ENCODE assay signal across 9 cellular contexts in genomic region chr2:186543561-186544131, GRCh38. TPM values are rescaled to one million over a fixed set of nuclear protein-coding genes. Genes with fewer than 3 reads are reported as not detected.
A peak's percentile ranks its signal among the peaks of the same experiment; 100 is the strongest.
DNase-seq lines count a peak whose midpoint lies in the region; ATAC-seq, FAIRE-seq and TF ChIP-seq lines count a peak whose summit lies in the region.
"Had no signal": no experiment of that assay in that cellular context is flagged by ENCODE, and none has a peak within 500 bp of the region (broad histone marks: within the 10 kb centered on the region; RNA-seq: fewer than 3 reads in every experiment).

No MANE protein-coding gene starts in this region.

- no peak for FAIRE-seq in HepG2 (lab: Jason Lieb, UNC)
- FAIRE-seq in D721Med (lab: Jason Lieb, UNC): no peak

- no peak for TF ChIP-seq RAD21 in HepG2 (CRISPR knock-in tag; IDR thresholded peaks at IDR 0.05)

- H3K4me1 ChIP-seq in HUES64 (ENCODE audit: insufficient read depth, low read length): peaks cover 59% of the 10 kb centered on the region
- H3K4me1 ChIP-seq in HepG2 (ENCODE audit: insufficient read depth, low read length): peaks cover 54% of the 10 kb centered on the region
- peaks cover 0 to 18% (median 8%) of the 10 kb centered on the region in 4 donors for H3K4me1 ChIP-seq in transverse colon

- peak; percentile 16; the same call in 1 of the 3 replicates for ATAC-seq in HepG2
- ATAC-seq in HG02938 (IDR thresholded peaks at IDR 0.05; ENCODE audit: unreplicated experiment): no peak

- BruUV-seq in HepG2 (replicated peaks; lab: Mats Ljungman, UMichigan): TSS peak; percentile 85

- intact Hi-C loops in HepG2 (cut with micrococcal nuclease; ENCODE audit: unreplicated experiment): loop anchor here (1.0 kb wide), 1 partner anchor 18 kb away; no protein-coding TSS in a partner anchor
- intact Hi-C loops in transverse colon (cut with DNase I; ENCODE audit: low total_unique reads): no loop called here

- WGBS in HUES64: 83% methylated on average over 2 of the region's 3 CpGs
- WGBS in HepG2 (ENCODE audit: low lambda C conversion rate): 85% methylated on average over 3 of the region's 3 CpGs
- 68 to 77% methylated on average over 3 of the region's 3 CpGs for WGBS in transverse colon (ENCODE audit: low coverage in 1 of 2), 2 donors

- in situ Hi-C loops in HepG2 (cut with HindIII; ENCODE audit: extremely low pct_ligation_motif_present, low pct_unique_long_range_greater_than_20kb): no loop called here
- in situ Hi-C loops in transverse colon (cut with MboI; ENCODE audit: low pct_ligation_motif_present in 1 of 4, low pct_unique_long_range_greater_than_20kb in 1 of 4, low sequenced_read_pairs in 3 of 4): no loop called here

- peak overlapping the region; percentile 9 for H2AFZ ChIP-seq in HepG2 (ENCODE audit: low read length)

- H3K27ac ChIP-seq in HUES64 (ENCODE audit: low read depth, low read length): peak overlapping the region; percentile 80
- H3K27ac ChIP-seq in HepG2 (ENCODE audit: extremely low read length, insufficient read depth, low read length): peak overlapping the region; percentile 53
- H3K27ac ChIP-seq in transverse colon: peak overlapping the region; percentile 33 to 57 (median 52)

- no peaks in the 10 kb centered on the region for H3K9me3 ChIP-seq in HUES64 (ENCODE audit: insufficient read depth, low read depth, low read length)
- no peaks in the 10 kb centered on the region for H3K9me3 ChIP-seq in HepG2 (ENCODE audit: low read length)
- H3K9me3 ChIP-seq in transverse colon: no peaks in the 10 kb centered on the region

- TF ChIP-seq POLR2A in HepG2 (IDR thresholded peaks at IDR 0.05; ENCODE audit: insufficient read depth in 1 of 2, low read depth in 2 of 2, low read length in 2 of 2) (no peak), transverse colon (IDR thresholded peaks at IDR 0.05) (no peak)

- H3K36me3 ChIP-seq in HUES64 (ENCODE audit: insufficient read depth, low read length): no peaks in the 10 kb centered on the region
- H3K36me3 ChIP-seq in HepG2 (replicated peaks in 1 of 2; ENCODE audit: control insufficient read depth in 1 of 2, insufficient read depth in 2 of 2, low read length in 2 of 2): no peaks in the 10 kb centered on the region
- H3K36me3 ChIP-seq in transverse colon: no peaks in the 10 kb centered on the region

- TF ChIP-seq EP300 in HepG2 (IDR thresholded peaks at IDR 0.05; ENCODE audit: low read depth in 2 of 2, low read length in 2 of 2): no peak
- no peak for TF ChIP-seq EP300 in HepG2 (CRISPR knock-in tag; IDR thresholded peaks at IDR 0.05; ENCODE audit: borderline replicate concordance)
- TF ChIP-seq EP300 in transverse colon (IDR thresholded peaks at IDR 0.05; ENCODE audit: low read depth): no peak

- H4K20me1 ChIP-seq in HepG2 (ENCODE audit: insufficient read depth, low read length): no peaks in the 10 kb centered on the region

- TF ChIP-seq CTCF in HepG2 (CRISPR knock-in tag; IDR thresholded peaks at IDR 0.05) (no peak), transverse colon (IDR thresholded peaks at IDR 0.05) (no peak), D721Med (IDR thresholded peaks at IDR 0.05; ENCODE audit: insufficient read depth, missing control alignments) (no peak)

- CTCF ChIA-PET in HepG2 (lab: Yijun Ruan, JAX; ENCODE audit: low intra/inter-chr PET ratio, low total read pairs): no interaction called here

- H3K27me3 ChIP-seq in HUES64 (ENCODE audit: insufficient read depth, low read length) (no peaks in the 10 kb centered on the region), HepG2 (ENCODE audit: control insufficient read depth in 1 of 2, insufficient read depth in 2 of 2, low read length in 2 of 2) (no peaks in the 10 kb centered on the region), transverse colon (no peaks in the 10 kb centered on the region)

- POLR2A ChIA-PET in HepG2 (lab: Yijun Ruan, JAX): interaction anchor here (1.2 to 2.2 kb wide), 4 partner anchors 10 to 58 kb away, joined by 3 to 12 read pairs (median 4); partner anchors contain the start of genes ITGAV and ZC3H15

- H3K4me3 ChIP-seq in HUES64 (ENCODE audit: low read length) (no peak overlapping the region), HepG2 (replicated peaks in 1 of 3; ENCODE audit: insufficient read depth in 1 of 3, low read depth in 2 of 3, low read length in 3 of 3) (no peak overlapping the region; a peak in 1 of 6 replicates), transverse colon (no peak overlapping the region)

- no peaks in the 10 kb centered on the region for H3K79me2 ChIP-seq in HepG2 (ENCODE audit: insufficient read depth, low read length)

- DNase-seq in cerebellar cortex (ENCODE audit: low spot score) (peak; percentile 52), HepG2 (ENCODE audit: low spot score) (no peak), transverse colon (no peak), RPMI8226 (no peak), D721Med (ENCODE audit: insufficient read length, low spot score) (no peak)
- DNase-seq: head of caudate nucleus, NCI-H510A had no signal

- H3K9ac ChIP-seq in HUES64 (ENCODE audit: low read depth, low read length) (peak overlapping the region; percentile 45; the same call in 1 of the 2 replicates), HepG2 (ENCODE audit: insufficient read depth, low read depth, low read length) (peak overlapping the region; percentile 38)

- H3K4me2 ChIP-seq in HepG2 (ENCODE audit: low read depth, low read length): peak overlapping the region; percentile 49

TF ChIP-seq in HepG2, 621 proteins besides CTCF, POLR2A, EP300 and RAD21 (continues in another document):
- no peak for TF ChIP-seq RFX1 (IDR thresholded peaks at IDR 0.05)

RNA-seq across cellular contexts. Expression of gene ITGAV, which starts 46.2 kb away (rescaled TPM):
- 23.9 TPM for polyA plus RNA-seq in HUES64 (2013, experiment 1 of 2)
- polyA plus RNA-seq in HUES64 (2013, experiment 2 of 2): 30.7 TPM
- 35.8 and 60.4 TPM in 2 replicates for total RNA-seq in HepG2 (2016; rRNA removed; fragmentation: Illumina TruSeq; extraction: Trizol)
- 3.7 and 6.3 TPM in 2 replicates for total RNA-seq in HepG2 (2016; cell fraction: cytosol; rRNA removed; fragmentation: Illumina TruSeq; extraction: Trizol; ENCODE audit: low read depth)
- total RNA-seq in HepG2 (2016; cell fraction: insoluble cytoplasmic fraction; rRNA removed; fragmentation: Illumina TruSeq; extraction: Trizol): 33.3 and 58.5 TPM in 2 replicates
- 7.7 and 8.2 TPM in 2 replicates for total RNA-seq in HepG2 (2016; cell fraction: membrane; rRNA removed; fragmentation: Illumina TruSeq; extraction: Trizol)
- total RNA-seq in HepG2 (2016; cell fraction: nucleus; rRNA removed; fragmentation: Illumina TruSeq; extraction: Trizol): 74.9 and 86.9 TPM in 2 replicates
- polyA plus RNA-seq in HepG2 (2011; rRNA removed): 52.0 and 59.1 TPM in 2 replicates
- 21.6 and 34.2 TPM in 2 replicates for polyA plus RNA-seq in HepG2 (2011; cell fraction: cytosol; rRNA removed)
- polyA plus RNA-seq in HepG2 (2011; cell fraction: nucleus; rRNA removed): 55.2 and 64.5 TPM in 2 replicates
- 25.9 and 41.2 TPM in 2 replicates for polyA plus RNA-seq in HepG2 (2012)
- polyA plus RNA-seq in HepG2 (2016; cell fraction: cytosol; fragmentation: Illumina TruSeq; extraction: Trizol; ENCODE audit: low read depth): 0.74 and 0.83 TPM in 2 replicates
- polyA plus RNA-seq in HepG2 (2016; cell fraction: insoluble cytoplasmic fraction; fragmentation: Illumina TruSeq; extraction: Trizol; ENCODE audit: low read depth): 14.0 and 15.7 TPM in 2 replicates
- 1.8 and 2.3 TPM in 2 replicates for polyA plus RNA-seq in HepG2 (2016; cell fraction: membrane; fragmentation: Illumina TruSeq; extraction: Trizol; ENCODE audit: low read depth)
- 56.7 and 59.3 TPM in 2 replicates for polyA plus RNA-seq in HepG2 (2016; cell fraction: nucleus; fragmentation: Illumina TruSeq; extraction: Trizol; ENCODE audit: insufficient read depth, low read depth)
- 22.8 and 55.2 TPM in 2 replicates for polyA minus RNA-seq in HepG2 (2011; rRNA and poly(A)+ RNA removed; ENCODE audit: low replicate concordance)
- 138 and 152 TPM in 2 replicates for polyA minus RNA-seq in HepG2 (2011; cell fraction: cytosol; rRNA and poly(A)+ RNA removed)
- 135 and 161 TPM in 2 replicates for polyA minus RNA-seq in HepG2 (2011; cell fraction: nucleus; rRNA and poly(A)+ RNA removed)
- total RNA-seq in transverse colon: 10 to 100 TPM; 28.9 to 67.0 (median 52.1) TPM

RNA-seq across cellular contexts. Expression of gene ZC3H15, which starts 57.6 kb away (rescaled TPM):
- polyA plus RNA-seq in HUES64 (2013, experiment 1 of 2): 81.4 TPM
- polyA plus RNA-seq in HUES64 (2013, experiment 2 of 2): 78.7 TPM
- 168 and 286 TPM in 2 replicates for total RNA-seq in HepG2 (2016; rRNA removed; fragmentation: Illumina TruSeq; extraction: Trizol)
- 39.3 and 41.4 TPM in 2 replicates for total RNA-seq in HepG2 (2016; cell fraction: cytosol; rRNA removed; fragmentation: Illumina TruSeq; extraction: Trizol; ENCODE audit: low read depth)
- 174 and 286 TPM in 2 replicates for total RNA-seq in HepG2 (2016; cell fraction: insoluble cytoplasmic fraction; rRNA removed; fragmentation: Illumina TruSeq; extraction: Trizol)
- 84.8 and 91.5 TPM in 2 replicates for total RNA-seq in HepG2 (2016; cell fraction: membrane; rRNA removed; fragmentation: Illumina TruSeq; extraction: Trizol)
- total RNA-seq in HepG2 (2016; cell fraction: nucleus; rRNA removed; fragmentation: Illumina TruSeq; extraction: Trizol): 113 and 129 TPM in 2 replicates
- 52.4 and 84.6 TPM in 2 replicates for polyA plus RNA-seq in HepG2 (2011; rRNA removed)
- polyA plus RNA-seq in HepG2 (2011; cell fraction: cytosol; rRNA removed): 36.7 and 43.7 TPM in 2 replicates
- polyA plus RNA-seq in HepG2 (2011; cell fraction: nucleus; rRNA removed): 37.4 and 45.3 TPM in 2 replicates
- 101 and 115 TPM in 2 replicates for polyA plus RNA-seq in HepG2 (2012)
- 19.6 and 19.9 TPM in 2 replicates for polyA plus RNA-seq in HepG2 (2016; cell fraction: cytosol; fragmentation: Illumina TruSeq; extraction: Trizol; ENCODE audit: low read depth)
- 271 and 305 TPM in 2 replicates for polyA plus RNA-seq in HepG2 (2016; cell fraction: insoluble cytoplasmic fraction; fragmentation: Illumina TruSeq; extraction: Trizol; ENCODE audit: low read depth)
- polyA plus RNA-seq in HepG2 (2016; cell fraction: membrane; fragmentation: Illumina TruSeq; extraction: Trizol; ENCODE audit: low read depth): 50.1 and 56.6 TPM in 2 replicates
- polyA plus RNA-seq in HepG2 (2016; cell fraction: nucleus; fragmentation: Illumina TruSeq; extraction: Trizol; ENCODE audit: insufficient read depth, low read depth): 191 and 195 TPM in 2 replicates
- polyA minus RNA-seq in HepG2 (2011; rRNA and poly(A)+ RNA removed; ENCODE audit: low replicate concordance): 7.5 and 12.5 TPM in 2 replicates
- polyA minus RNA-seq in HepG2 (2011; cell fraction: cytosol; rRNA and poly(A)+ RNA removed): 40.4 and 47.8 TPM in 2 replicates
- polyA minus RNA-seq in HepG2 (2011; cell fraction: nucleus; rRNA and poly(A)+ RNA removed): 119 and 132 TPM in 2 replicates
- total RNA-seq in transverse colon: 10 to 100 TPM; 43.2 to 98.4 (median 51.0) TPM
